10 cellular contexts compared by ENCODE assay signal in genomic region chr14:77598366-77599050, GRCh38.
DNase-seq lines count a peak whose midpoint lies in the region; ATAC-seq and TF ChIP-seq lines count a peak whose summit lies in the region.
"Had no signal": no experiment of that assay in that cellular context is flagged by ENCODE, and none has a peak within 500 bp of the region (broad histone marks: within the 10 kb centered on the region; RNA-seq: fewer than 3 reads in every experiment).

No MANE protein-coding gene starts in this region.

- H3F3A ChIP-seq in OCI-LY1 (ENCODE audit: insufficient read depth, low read length), result no peaks in the 10 kb centered on the region

- DNase-seq in DND-41, result no peak
- DNase-seq in central memory CD8-positive, alpha-beta T cell (ENCODE audit: low spot score in 2 of 2), result no peak
- DNase-seq in nephron progenitor cell, result no peak
- DNase-seq in putamen (ENCODE audit: low spot score), result no peak
- DNase-seq in OCI-M2 (lab: John Stamatoyannopoulos, UW; ENCODE audit: unreplicated experiment), result no peak
- DNase-seq: sigmoid colon; stimulated activated CD8-positive, alpha-beta memory T cell treated with anti-CD3 and anti-CD28 coated beads, Interleukin-4, amount 100 ng/mL, for 48 hours had no signal

- H3K9ac ChIP-seq in DND-41 (ENCODE audit: low read depth, low read length) (peak overlapping the region; percentile 30; the same call in 1 of the 2 replicates), OCI-LY1 (ENCODE audit: low read length) (peak overlapping the region; percentile 22; the same call in 1 of the 2 replicates)

- H3K36me3 ChIP-seq in DND-41 (ENCODE audit: insufficient read depth, low read length), result peaks cover 21% of the 10 kb centered on the region; the same call in 1 of the 2 replicates
- H3K36me3 ChIP-seq in OCI-LY1 (ENCODE audit: insufficient read depth, low read length), result peaks cover 37% of the 10 kb centered on the region

- H3K4me3 ChIP-seq in DND-41 (ENCODE audit: low read depth in 1 of 2, low read length in 2 of 2), result no peak overlapping the region
- peak overlapping the region; percentile 23 for H3K4me3 ChIP-seq in OCI-LY1 (ENCODE audit: low read depth, low read length, poor library complexity, severe bottlenecking)
- H3K4me3 ChIP-seq: sigmoid colon had no signal

- peak overlapping the region; percentile 86 for H3K27ac Mint-ChIP-seq in central memory CD8-positive, alpha-beta T cell (ENCODE audit: low read depth)
- peak overlapping the region; percentile 85 for H3K27ac Mint-ChIP-seq in nephron progenitor cell

- ATAC-seq in DND-41 (ENCODE audit: insufficient read depth, low read depth) (peak; percentile 64; the same call in 2 of the 3 replicates), GM21737 (IDR thresholded peaks at IDR 0.05; ENCODE audit: unreplicated experiment) (no peak), GM21447 (IDR thresholded peaks at IDR 0.05; ENCODE audit: unreplicated experiment) (no peak)
- ATAC-seq in central memory CD8-positive, alpha-beta T cell (replicated peaks; ENCODE audit: extremely low read depth, poor library complexity, severe bottlenecking), result peak; percentile 85

- peaks cover 59% of the 10 kb centered on the region for H3K4me1 Mint-ChIP-seq in central memory CD8-positive, alpha-beta T cell
- peaks cover 23% of the 10 kb centered on the region for H3K4me1 Mint-ChIP-seq in nephron progenitor cell

- H4K20me1 ChIP-seq in DND-41 (ENCODE audit: insufficient read depth, low read length), result no peaks in the 10 kb centered on the region
- H4K20me1 ChIP-seq in OCI-LY1 (ENCODE audit: insufficient read depth, low read length), result no peaks in the 10 kb centered on the region

- H2AFZ ChIP-seq in DND-41 (ENCODE audit: low read depth, low read length) (peak overlapping the region; percentile 29; the same call in 1 of the 2 replicates), OCI-LY1 (ENCODE audit: low read length) (no peak overlapping the region)

- no peaks in the 10 kb centered on the region for H3K9me3 Mint-ChIP-seq in central memory CD8-positive, alpha-beta T cell
- peaks cover 22% of the 10 kb centered on the region for H3K9me3 Mint-ChIP-seq in nephron progenitor cell

- no peaks in the 10 kb centered on the region for H3K9me2 ChIP-seq in OCI-LY1 (ENCODE audit: low read depth, low read length)

- H3K4me2 ChIP-seq in DND-41 (ENCODE audit: insufficient read depth, low read length) (peak overlapping the region; percentile 41), OCI-LY1 (ENCODE audit: low read length) (peak overlapping the region; percentile 55)

- peak overlapping the region; percentile 54 for H3K4me3 Mint-ChIP-seq in central memory CD8-positive, alpha-beta T cell
- H3K4me3 Mint-ChIP-seq in nephron progenitor cell, result no peak overlapping the region

- H3K79me2 ChIP-seq in DND-41 (ENCODE audit: insufficient read depth, low read length) (peaks cover 36% of the 10 kb centered on the region), OCI-LY1 (ENCODE audit: insufficient read depth, low read length) (peaks cover 47% of the 10 kb centered on the region)

- H3K27ac ChIP-seq in DND-41 (ENCODE audit: low read length) (peak overlapping the region; percentile 71), OCI-LY1 (ENCODE audit: low read depth, low read length, poor library complexity, severe bottlenecking) (peak overlapping the region; percentile 49)
- H3K27ac ChIP-seq: sigmoid colon had no signal

- peaks cover 24% of the 10 kb centered on the region for H3K36me3 Mint-ChIP-seq in central memory CD8-positive, alpha-beta T cell (ENCODE audit: insufficient read depth)
- H3K36me3 Mint-ChIP-seq in nephron progenitor cell (ENCODE audit: low read depth), result peaks cover 48% of the 10 kb centered on the region

- H3K27me3 ChIP-seq in DND-41 (ENCODE audit: insufficient read depth, low read length, poor library complexity) (no peaks in the 10 kb centered on the region), OCI-LY1 (ENCODE audit: insufficient read depth, low read length) (no peaks in the 10 kb centered on the region)
- H3K27me3 ChIP-seq: sigmoid colon had no signal

- H3K4me1 ChIP-seq in DND-41 (ENCODE audit: insufficient read depth, low read length), result peaks cover 28% of the 10 kb centered on the region
- peaks cover 54% of the 10 kb centered on the region for H3K4me1 ChIP-seq in OCI-LY1 (ENCODE audit: insufficient read depth, low read length, severe bottlenecking)

- no peaks in the 10 kb centered on the region for H3K9me3 ChIP-seq in DND-41 (ENCODE audit: insufficient read depth, low read length, severe bottlenecking)
- no peaks in the 10 kb centered on the region for H3K9me3 ChIP-seq in OCI-LY1 (ENCODE audit: low read length)
- H3K9me3 ChIP-seq: sigmoid colon had no signal

- TF ChIP-seq CTCF in DND-41 (IDR thresholded peaks at IDR 0.05; ENCODE audit: borderline replicate concordance, extremely low read depth, low read length, poor library complexity, severe bottlenecking), result no peak
- TF ChIP-seq CTCF in OCI-LY1 (IDR thresholded peaks at IDR 0.05; ENCODE audit: low read length), result no peak
- no peak for TF ChIP-seq CTCF in nephron progenitor cell (IDR thresholded peaks at IDR 0.05)

- no peaks in the 10 kb centered on the region for H3K27me3 Mint-ChIP-seq in central memory CD8-positive, alpha-beta T cell
- H3K27me3 Mint-ChIP-seq in nephron progenitor cell (ENCODE audit: low read depth, poor library complexity), result no peaks in the 10 kb centered on the region

Comparison
In these comparisons a context has a peak if more than half of its experiments do, and no peak if none do; other contexts are left out.
1. ATAC-seq: peak in DND-41 (single experiment) and central memory CD8-positive, alpha-beta T cell (single experiment); none in GM21737 (single experiment) and GM21447 (single experiment).